ENCODE assay signal across 8 cellular contexts in the genomic region with DNA sequence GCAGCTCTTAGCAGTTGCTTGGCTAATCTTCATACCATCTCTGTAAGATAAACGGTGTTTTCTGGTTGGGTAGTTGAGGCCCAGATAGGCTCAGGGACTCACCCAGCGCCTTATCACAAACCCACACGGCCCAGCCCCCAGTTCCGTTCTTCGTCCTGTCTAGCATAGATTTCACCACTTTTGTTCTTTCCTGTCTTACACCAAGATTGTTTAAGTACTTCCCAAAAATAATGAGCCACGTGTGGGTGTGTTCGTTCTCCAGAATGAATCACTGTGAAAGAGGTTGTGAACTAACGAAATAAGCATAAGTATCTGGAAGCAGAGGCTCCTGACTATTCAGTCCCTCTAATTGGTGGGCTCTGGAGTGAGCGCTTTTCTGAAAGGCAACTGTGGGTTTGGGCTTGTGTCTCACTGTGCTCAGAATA. TPM values are rescaled to one million over a fixed set of nuclear protein-coding genes. Genes with fewer than 3 reads are reported as not detected.
DNase-seq lines count a peak whose midpoint lies in the region; ATAC-seq, FAIRE-seq and TF ChIP-seq lines count a peak whose summit lies in the region.

No MANE protein-coding gene starts in this region.

- no peak overlapping the region for H4K91ac ChIP-seq in mesenchymal stem cell (ENCODE audit: low read length)

- peaks cover 36% of the 10 kb centered on the region for H3K4me1 ChIP-seq in mesenchymal stem cell (ENCODE audit: control insufficient read depth, insufficient read depth, low read depth, low read length)

- no peak overlapping the region for H2AFZ ChIP-seq in mesenchymal stem cell (ENCODE audit: low read depth, low read length)

- H2BK5ac ChIP-seq in mesenchymal stem cell (ENCODE audit: low read depth, low read length, poor library complexity, severe bottlenecking), result no peak overlapping the region

- DNase-seq in CD14-positive monocyte (ENCODE audit: low spot score) (peak; percentile 88), bronchial epithelial cell (ENCODE audit: low read depth) (peak; percentile 88), mesenchymal stem cell (peak; percentile 91), H7 (no peak), NCI-H69 (lab: John Stamatoyannopoulos, UW) (no peak), DMS 273 treated with DMSO at 0.1 percent for 48 hours (lab: John Stamatoyannopoulos, UW) (no peak)
- no peak for DNase-seq in stimulated activated naive B cell treated with anti-CD40 and anti-IgM and Interleukin-4, amounts not matched to agents 10 μg/mL and 1 μg/mL and 100 μg/mL, for 72 hours

- H3K4me2 ChIP-seq in mesenchymal stem cell (ENCODE audit: low read length, poor library complexity, severe bottlenecking), result no peak overlapping the region

- H3K27me3 ChIP-seq in bronchial epithelial cell (ENCODE audit: control insufficient read depth, insufficient read depth, low read length), result no peaks in the 10 kb centered on the region
- H3K27me3 ChIP-seq in mesenchymal stem cell (ENCODE audit: control insufficient read depth in 1 of 2, insufficient read depth in 1 of 2, low read length in 2 of 2), result no peaks in the 10 kb centered on the region
- H3K27me3 ChIP-seq in H7 (ENCODE audit: control insufficient read depth, insufficient read depth, low read length), result no peaks in the 10 kb centered on the region

- no peak overlapping the region for H3K4me3 ChIP-seq in bronchial epithelial cell (ENCODE audit: low read depth, low read length)
- H3K4me3 ChIP-seq in mesenchymal stem cell (ENCODE audit: insufficient read depth in 1 of 2, low read depth in 1 of 2, low read length in 2 of 2), result peak overlapping the region in 1 of 2 experiments; percentile 65
- no peak overlapping the region for H3K4me3 ChIP-seq in H7 (ENCODE audit: insufficient read depth, low read depth, low read length)

- H3K4me1 Mint-ChIP-seq in CD14-positive monocyte, result peaks cover 92% of the 10 kb centered on the region
- H3K4me1 Mint-ChIP-seq in T-helper 1 cell treated with Interleukin-12 subunit alpha and Interleukin-12 subunit beta and Interleukin-4 antibody, amounts not matched to agents 30 μg/mL and 1 μg/mL, for 36 hours (ENCODE audit: low read depth), result peaks cover 59% of the 10 kb centered on the region
- peaks cover 54 to 73% of the 10 kb centered on the region in 2 donors for H3K4me1 Mint-ChIP-seq in stimulated activated naive B cell treated with anti-CD40 and anti-IgM and Interleukin-4, amounts not matched to agents 10 μg/mL and 1 μg/mL and 100 μg/mL, for 72 hours

- H3K4me3 Mint-ChIP-seq in CD14-positive monocyte, result peak overlapping the region; percentile 63 to 76
- H3K4me3 Mint-ChIP-seq in T-helper 1 cell treated with Interleukin-12 subunit alpha and Interleukin-12 subunit beta and Interleukin-4 antibody, amounts not matched to agents 30 μg/mL and 1 μg/mL, for 36 hours, result peak overlapping the region; percentile 69
- H3K4me3 Mint-ChIP-seq in stimulated activated naive B cell treated with anti-CD40 and anti-IgM and Interleukin-4, amounts not matched to agents 10 μg/mL and 1 μg/mL and 100 μg/mL, for 72 hours, result no peak overlapping the region

- H2BK120ac ChIP-seq in mesenchymal stem cell (ENCODE audit: low read depth, low read length), result no peak overlapping the region

- peak overlapping the region; percentile 17 for H2AK5ac ChIP-seq in mesenchymal stem cell (ENCODE audit: low read length, severe bottlenecking)

- peak overlapping the region; percentile 87 to 97 (median 97) for H3K27ac Mint-ChIP-seq in CD14-positive monocyte
- H3K27ac Mint-ChIP-seq in T-helper 1 cell treated with Interleukin-12 subunit alpha and Interleukin-12 subunit beta and Interleukin-4 antibody, amounts not matched to agents 30 μg/mL and 1 μg/mL, for 36 hours, result peak overlapping the region; percentile 32
- no peak overlapping the region for H3K27ac Mint-ChIP-seq in stimulated activated naive B cell treated with anti-CD40 and anti-IgM and Interleukin-4, amounts not matched to agents 10 μg/mL and 1 μg/mL and 100 μg/mL, for 72 hours

- H3K79me1 ChIP-seq in mesenchymal stem cell (replicated peaks; ENCODE audit: low read length, poor library complexity, severe bottlenecking), result peaks cover 25% of the 10 kb centered on the region

- H3K9ac ChIP-seq in mesenchymal stem cell (ENCODE audit: low read length), result peak overlapping the region; percentile 74

- H4K8ac ChIP-seq in mesenchymal stem cell (ENCODE audit: low read length), result no peak overlapping the region

- peak; percentile 39 to 43 for ATAC-seq in stimulated activated naive B cell treated with anti-CD40 and anti-IgM and Interleukin-4, amounts not matched to agents 10 μg/mL and 1 μg/mL and 100 μg/mL, for 72 hours (replicated peaks)

- H3K9me3 Mint-ChIP-seq in CD14-positive monocyte, result no peaks in the 10 kb centered on the region
- H3K9me3 Mint-ChIP-seq in T-helper 1 cell treated with Interleukin-12 subunit alpha and Interleukin-12 subunit beta and Interleukin-4 antibody, amounts not matched to agents 30 μg/mL and 1 μg/mL, for 36 hours, result no peaks in the 10 kb centered on the region
- H3K9me3 Mint-ChIP-seq in stimulated activated naive B cell treated with anti-CD40 and anti-IgM and Interleukin-4, amounts not matched to agents 10 μg/mL and 1 μg/mL and 100 μg/mL, for 72 hours, result no peaks in the 10 kb centered on the region

- peaks cover 34 to 47% of the 10 kb centered on the region in 2 donors for H3K36me3 Mint-ChIP-seq in CD14-positive monocyte
- peaks cover 8% of the 10 kb centered on the region for H3K36me3 Mint-ChIP-seq in T-helper 1 cell treated with Interleukin-12 subunit alpha and Interleukin-12 subunit beta and Interleukin-4 antibody, amounts not matched to agents 30 μg/mL and 1 μg/mL, for 36 hours (ENCODE audit: low read depth)
- H3K36me3 Mint-ChIP-seq in stimulated activated naive B cell treated with anti-CD40 and anti-IgM and Interleukin-4, amounts not matched to agents 10 μg/mL and 1 μg/mL and 100 μg/mL, for 72 hours, result peaks cover 16 to 21% of the 10 kb centered on the region in 2 donors

- no peak overlapping the region for H3K27ac ChIP-seq in mesenchymal stem cell (ENCODE audit: low read length, poor library complexity, severe bottlenecking)

- no peaks in the 10 kb centered on the region for H3K9me3 ChIP-seq in mesenchymal stem cell (ENCODE audit: control insufficient read depth, low read length)

- 19% methylated on average over 9 of the region's 9 CpGs for WGBS in mesenchymal stem cell

- no peak overlapping the region for H2BK15ac ChIP-seq in mesenchymal stem cell (ENCODE audit: low read depth, poor library complexity, severe bottlenecking)

- H3K23ac ChIP-seq in mesenchymal stem cell (ENCODE audit: low read length in 2 of 2), result no peak overlapping the region

- peaks cover 0 to 2% (median 0%) of the 10 kb centered on the region in 3 donors for H3K27me3 Mint-ChIP-seq in CD14-positive monocyte (ENCODE audit: low read depth in 3 of 3)
- peaks cover 26% of the 10 kb centered on the region for H3K27me3 Mint-ChIP-seq in T-helper 1 cell treated with Interleukin-12 subunit alpha and Interleukin-12 subunit beta and Interleukin-4 antibody, amounts not matched to agents 30 μg/mL and 1 μg/mL, for 36 hours (ENCODE audit: low read depth)
- no peaks in the 10 kb centered on the region for H3K27me3 Mint-ChIP-seq in stimulated activated naive B cell treated with anti-CD40 and anti-IgM and Interleukin-4, amounts not matched to agents 10 μg/mL and 1 μg/mL and 100 μg/mL, for 72 hours

- peaks cover 12% of the 10 kb centered on the region for H3K36me3 ChIP-seq in bronchial epithelial cell (ENCODE audit: control insufficient read depth, insufficient read depth, low read length)
- H3K36me3 ChIP-seq in mesenchymal stem cell (ENCODE audit: control insufficient read depth in 1 of 2, insufficient read depth in 2 of 2, low read depth in 1 of 2, low read length in 2 of 2), result peaks cover 9 to 28% of the 10 kb centered on the region in 2 experiments
- peaks cover 2% of the 10 kb centered on the region; the same call in 1 of the 2 replicates for H3K36me3 ChIP-seq in H7 (replicated peaks; ENCODE audit: control insufficient read depth, insufficient read depth, low read length)

- no peak overlapping the region for H3K18ac ChIP-seq in mesenchymal stem cell (ENCODE audit: low read depth in 1 of 2, low read length in 2 of 2)

- no peak overlapping the region for H2BK12ac ChIP-seq in mesenchymal stem cell (ENCODE audit: low read length in 2 of 2)

- no peak overlapping the region for H3K14ac ChIP-seq in mesenchymal stem cell (ENCODE audit: low read length in 2 of 2)

- TF ChIP-seq CTCF in CD14-positive monocyte (IDR thresholded peaks at IDR 0.05), result no peak
- TF ChIP-seq CTCF in bronchial epithelial cell (IDR thresholded peaks at IDR 0.05; ENCODE audit: insufficient read depth, low read length, severe bottlenecking), result no peak

- intact Hi-C loops in CD14-positive monocyte (cut with micrococcal nuclease), result loop anchor here in 1 of 2 donors (2.0 kb wide), 1 partner anchor 86 kb away; no protein-coding TSS in a partner anchor

- no peak for FAIRE-seq in bronchial epithelial cell (lab: Jason Lieb, UNC)

- no peak overlapping the region for H3K4ac ChIP-seq in mesenchymal stem cell (ENCODE audit: low read depth in 1 of 2, low read length in 2 of 2)

RNA-seq across cellular contexts. Expression of a gene that starts 21.4 kb away (rescaled TPM):
- 1 to 10 TPM; 1.8 to 3.9 TPM for polyA plus RNA-seq in CD14-positive monocyte
- total RNA-seq in bronchial epithelial cell, result 12.1 and 15.6 TPM in 2 replicates
- 13.6 TPM for polyA plus RNA-seq in mesenchymal stem cell (2013, experiment 1 of 2)
- 13.2 TPM for polyA plus RNA-seq in mesenchymal stem cell (2013, experiment 2 of 2)
- total RNA-seq in H7 (2014; rRNA removed; shearing (Covaris generic)), result 14.1 and 14.9 TPM in 2 replicates

RNA-seq across cellular contexts. Expression of a gene that starts 33.9 kb away (rescaled TPM):
- 1 to 10 TPM in 1 of 2 donors, under 1 TPM in 1; 0.63 to 1.6 TPM for polyA plus RNA-seq in CD14-positive monocyte
- total RNA-seq in bronchial epithelial cell, result under 0.01 TPM in 1 of 2 replicates, not detected in the other
- polyA plus RNA-seq in mesenchymal stem cell (2013, experiment 1 of 2), result 17.3 TPM
- 17.8 TPM for polyA plus RNA-seq in mesenchymal stem cell (2013, experiment 2 of 2)
- total RNA-seq in H7 (2014; rRNA removed; shearing (Covaris generic)), result 2.2 and 3.6 TPM in 2 replicates

Comparison
In these comparisons a context has a peak if more than half of its experiments do, and no peak if none do; other contexts are left out.
1. DNase-seq: peak in CD14-positive monocyte (single experiment), bronchial epithelial cell (single experiment) and mesenchymal stem cell (single experiment); none in stimulated activated naive B cell treated with anti-CD40 and anti-IgM and Interleukin-4, amounts not matched to agents 10 μg/mL and 1 μg/mL and 100 μg/mL, for 72 hours (single experiment), H7 (single experiment), NCI-H69 (single experiment) and DMS 273 treated with DMSO at 0.1 percent for 48 hours (single experiment).
2. H3K4me3 Mint-ChIP-seq: peak in CD14-positive monocyte (2 of 2) and T-helper 1 cell treated with Interleukin-12 subunit alpha and Interleukin-12 subunit beta and Interleukin-4 antibody, amounts not matched to agents 30 μg/mL and 1 μg/mL, for 36 hours (single experiment); none in stimulated activated naive B cell treated with anti-CD40 and anti-IgM and Interleukin-4, amounts not matched to agents 10 μg/mL and 1 μg/mL and 100 μg/mL, for 72 hours (0 of 2).